ENCODE assay signal across 1 cellular context in the genomic region with DNA sequence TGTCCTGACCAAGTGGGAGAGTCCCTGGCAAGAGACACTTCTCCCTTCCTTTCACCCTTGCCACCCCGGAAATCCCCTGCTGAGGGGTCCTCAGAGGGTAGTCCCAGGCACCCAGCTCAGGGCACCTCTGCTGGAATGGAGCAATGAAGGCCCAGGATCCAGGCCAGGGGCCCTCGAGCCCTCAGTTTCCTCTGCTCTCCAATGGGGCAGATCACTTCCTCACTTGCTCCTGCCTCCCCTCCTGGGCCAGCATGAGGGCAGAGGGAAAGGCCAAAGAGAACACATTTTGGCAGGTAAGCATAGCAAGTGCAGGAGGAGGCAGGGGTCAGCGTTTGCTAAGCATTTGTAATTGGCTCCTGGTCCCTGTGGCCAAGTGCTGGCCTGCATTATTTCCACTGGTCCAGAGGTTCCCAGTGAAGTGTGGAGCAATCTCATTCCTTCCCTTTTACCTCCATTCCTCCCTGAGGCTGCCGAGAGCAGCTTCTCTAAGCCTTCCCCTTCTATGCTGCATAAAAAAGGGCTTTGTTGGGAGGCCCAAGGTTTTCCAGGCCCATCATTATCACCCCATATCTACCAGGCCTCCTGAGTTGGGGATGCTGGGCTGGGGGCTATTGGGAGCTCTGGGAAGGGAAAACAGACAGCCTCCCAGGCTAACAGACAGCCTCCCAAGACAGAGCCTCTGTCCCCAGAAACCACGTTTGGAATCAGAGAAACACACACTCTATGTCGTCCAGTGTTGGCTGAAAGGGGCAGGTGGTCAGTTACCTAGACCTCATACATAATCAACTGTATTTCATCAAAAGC.
TF ChIP-seq lines count a peak whose summit lies in the region.

No MANE protein-coding gene starts in this region.

TF ChIP-seq in GM23338, 12 proteins besides CTCF, POLR2A, EP300 and RAD21:
- TF ChIP-seq, protein P1, sequence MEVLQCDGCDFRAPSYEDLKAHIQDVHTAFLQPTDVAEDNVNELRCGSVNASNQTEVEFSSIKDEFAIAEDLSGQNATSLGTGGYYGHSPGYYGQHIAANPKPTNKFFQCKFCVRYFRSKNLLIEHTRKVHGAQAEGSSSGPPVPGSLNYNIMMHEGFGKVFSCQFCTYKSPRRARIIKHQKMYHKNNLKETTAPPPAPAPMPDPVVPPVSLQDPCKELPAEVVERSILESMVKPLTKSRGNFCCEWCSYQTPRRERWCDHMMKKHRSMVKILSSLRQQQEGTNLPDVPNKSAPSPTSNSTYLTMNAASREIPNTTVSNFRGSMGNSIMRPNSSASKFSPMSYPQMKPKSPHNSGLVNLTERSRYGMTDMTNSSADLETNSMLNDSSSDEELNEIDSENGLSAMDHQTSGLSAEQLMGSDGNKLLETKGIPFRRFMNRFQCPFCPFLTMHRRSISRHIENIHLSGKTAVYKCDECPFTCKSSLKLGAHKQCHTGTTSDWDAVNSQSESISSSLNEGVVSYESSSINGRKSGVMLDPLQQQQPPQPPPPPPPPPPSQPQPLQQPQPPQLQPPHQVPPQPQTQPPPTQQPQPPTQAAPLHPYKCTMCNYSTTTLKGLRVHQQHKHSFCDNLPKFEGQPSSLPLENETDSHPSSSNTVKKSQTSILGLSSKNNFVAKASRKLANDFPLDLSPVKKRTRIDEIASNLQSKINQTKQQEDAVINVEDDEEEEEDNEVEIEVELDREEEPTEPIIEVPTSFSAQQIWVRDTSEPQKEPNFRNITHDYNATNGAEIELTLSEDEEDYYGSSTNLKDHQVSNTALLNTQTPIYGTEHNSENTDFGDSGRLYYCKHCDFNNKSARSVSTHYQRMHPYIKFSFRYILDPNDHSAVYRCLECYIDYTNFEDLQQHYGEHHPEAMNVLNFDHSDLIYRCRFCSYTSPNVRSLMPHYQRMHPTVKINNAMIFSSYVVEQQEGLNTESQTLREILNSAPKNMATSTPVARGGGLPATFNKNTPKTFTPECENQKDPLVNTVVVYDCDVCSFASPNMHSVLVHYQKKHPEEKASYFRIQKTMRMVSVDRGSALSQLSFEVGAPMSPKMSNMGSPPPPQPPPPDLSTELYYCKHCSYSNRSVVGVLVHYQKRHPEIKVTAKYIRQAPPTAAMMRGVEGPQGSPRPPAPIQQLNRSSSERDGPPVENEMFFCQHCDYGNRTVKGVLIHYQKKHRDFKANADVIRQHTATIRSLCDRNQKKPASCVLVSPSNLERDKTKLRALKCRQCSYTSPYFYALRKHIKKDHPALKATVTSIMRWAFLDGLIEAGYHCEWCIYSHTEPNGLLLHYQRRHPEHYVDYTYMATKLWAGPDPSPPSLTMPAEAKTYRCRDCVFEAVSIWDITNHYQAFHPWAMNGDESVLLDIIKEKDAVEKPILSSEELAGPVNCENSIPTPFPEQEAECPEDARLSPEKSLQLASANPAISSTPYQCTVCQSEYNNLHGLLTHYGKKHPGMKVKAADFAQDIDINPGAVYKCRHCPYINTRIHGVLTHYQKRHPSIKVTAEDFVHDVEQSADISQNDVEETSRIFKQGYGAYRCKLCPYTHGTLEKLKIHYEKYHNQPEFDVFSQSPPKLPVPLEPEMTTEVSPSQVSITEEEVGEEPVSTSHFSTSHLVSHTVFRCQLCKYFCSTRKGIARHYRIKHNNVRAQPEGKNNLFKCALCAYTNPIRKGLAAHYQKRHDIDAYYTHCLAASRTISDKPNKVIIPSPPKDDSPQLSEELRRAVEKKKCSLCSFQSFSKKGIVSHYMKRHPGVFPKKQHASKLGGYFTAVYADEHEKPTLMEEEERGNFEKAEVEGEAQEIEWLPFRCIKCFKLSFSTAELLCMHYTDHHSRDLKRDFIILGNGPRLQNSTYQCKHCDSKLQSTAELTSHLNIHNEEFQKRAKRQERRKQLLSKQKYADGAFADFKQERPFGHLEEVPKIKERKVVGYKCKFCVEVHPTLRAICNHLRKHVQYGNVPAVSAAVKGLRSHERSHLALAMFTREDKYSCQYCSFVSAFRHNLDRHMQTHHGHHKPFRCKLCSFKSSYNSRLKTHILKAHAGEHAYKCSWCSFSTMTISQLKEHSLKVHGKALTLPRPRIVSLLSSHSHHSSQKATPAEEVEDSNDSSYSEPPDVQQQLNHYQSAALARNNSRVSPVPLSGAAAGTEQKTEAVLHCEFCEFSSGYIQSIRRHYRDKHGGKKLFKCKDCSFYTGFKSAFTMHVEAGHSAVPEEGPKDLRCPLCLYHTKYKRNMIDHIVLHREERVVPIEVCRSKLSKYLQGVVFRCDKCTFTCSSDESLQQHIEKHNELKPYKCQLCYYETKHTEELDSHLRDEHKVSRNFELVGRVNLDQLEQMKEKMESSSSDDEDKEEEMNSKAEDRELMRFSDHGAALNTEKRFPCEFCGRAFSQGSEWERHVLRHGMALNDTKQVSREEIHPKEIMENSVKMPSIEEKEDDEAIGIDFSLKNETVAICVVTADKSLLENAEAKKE (CRISPR knock-in tag; IDR thresholded peaks at IDR 0.05), result no peak
- TF ChIP-seq ZNF331 (CRISPR knock-in tag; IDR thresholded peaks at IDR 0.05; ENCODE audit: low read depth) (no peak), EZH2 (IDR thresholded peaks at IDR 0.05; ENCODE audit: low read depth, unreplicated experiment) (no peak), POLR2AphosphoS5 (IDR thresholded peaks at IDR 0.05; ENCODE audit: low read depth) (no peak), EZH2phosphoT487 (IDR thresholded peaks at IDR 0.05; ENCODE audit: unreplicated experiment) (no peak)
- TF ChIP-seq, protein P2, sequence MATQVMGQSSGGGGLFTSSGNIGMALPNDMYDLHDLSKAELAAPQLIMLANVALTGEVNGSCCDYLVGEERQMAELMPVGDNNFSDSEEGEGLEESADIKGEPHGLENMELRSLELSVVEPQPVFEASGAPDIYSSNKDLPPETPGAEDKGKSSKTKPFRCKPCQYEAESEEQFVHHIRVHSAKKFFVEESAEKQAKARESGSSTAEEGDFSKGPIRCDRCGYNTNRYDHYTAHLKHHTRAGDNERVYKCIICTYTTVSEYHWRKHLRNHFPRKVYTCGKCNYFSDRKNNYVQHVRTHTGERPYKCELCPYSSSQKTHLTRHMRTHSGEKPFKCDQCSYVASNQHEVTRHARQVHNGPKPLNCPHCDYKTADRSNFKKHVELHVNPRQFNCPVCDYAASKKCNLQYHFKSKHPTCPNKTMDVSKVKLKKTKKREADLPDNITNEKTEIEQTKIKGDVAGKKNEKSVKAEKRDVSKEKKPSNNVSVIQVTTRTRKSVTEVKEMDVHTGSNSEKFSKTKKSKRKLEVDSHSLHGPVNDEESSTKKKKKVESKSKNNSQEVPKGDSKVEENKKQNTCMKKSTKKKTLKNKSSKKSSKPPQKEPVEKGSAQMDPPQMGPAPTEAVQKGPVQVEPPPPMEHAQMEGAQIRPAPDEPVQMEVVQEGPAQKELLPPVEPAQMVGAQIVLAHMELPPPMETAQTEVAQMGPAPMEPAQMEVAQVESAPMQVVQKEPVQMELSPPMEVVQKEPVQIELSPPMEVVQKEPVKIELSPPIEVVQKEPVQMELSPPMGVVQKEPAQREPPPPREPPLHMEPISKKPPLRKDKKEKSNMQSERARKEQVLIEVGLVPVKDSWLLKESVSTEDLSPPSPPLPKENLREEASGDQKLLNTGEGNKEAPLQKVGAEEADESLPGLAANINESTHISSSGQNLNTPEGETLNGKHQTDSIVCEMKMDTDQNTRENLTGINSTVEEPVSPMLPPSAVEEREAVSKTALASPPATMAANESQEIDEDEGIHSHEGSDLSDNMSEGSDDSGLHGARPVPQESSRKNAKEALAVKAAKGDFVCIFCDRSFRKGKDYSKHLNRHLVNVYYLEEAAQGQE (IDR thresholded peaks at IDR 0.05; ENCODE audit: unreplicated experiment), result no peak
